Comparison of ENCODE assay signal across 2 cellular contexts in genomic region chr11:66694732-66695207, GRCh38.
TF ChIP-seq lines count a peak whose summit lies in the region.

No MANE protein-coding gene starts in this region.

TF ChIP-seq in HEK293, 187 proteins besides CTCF, POLR2A, EP300 and RAD21 (continued from another document):
- TF ChIP-seq, protein P1, sequence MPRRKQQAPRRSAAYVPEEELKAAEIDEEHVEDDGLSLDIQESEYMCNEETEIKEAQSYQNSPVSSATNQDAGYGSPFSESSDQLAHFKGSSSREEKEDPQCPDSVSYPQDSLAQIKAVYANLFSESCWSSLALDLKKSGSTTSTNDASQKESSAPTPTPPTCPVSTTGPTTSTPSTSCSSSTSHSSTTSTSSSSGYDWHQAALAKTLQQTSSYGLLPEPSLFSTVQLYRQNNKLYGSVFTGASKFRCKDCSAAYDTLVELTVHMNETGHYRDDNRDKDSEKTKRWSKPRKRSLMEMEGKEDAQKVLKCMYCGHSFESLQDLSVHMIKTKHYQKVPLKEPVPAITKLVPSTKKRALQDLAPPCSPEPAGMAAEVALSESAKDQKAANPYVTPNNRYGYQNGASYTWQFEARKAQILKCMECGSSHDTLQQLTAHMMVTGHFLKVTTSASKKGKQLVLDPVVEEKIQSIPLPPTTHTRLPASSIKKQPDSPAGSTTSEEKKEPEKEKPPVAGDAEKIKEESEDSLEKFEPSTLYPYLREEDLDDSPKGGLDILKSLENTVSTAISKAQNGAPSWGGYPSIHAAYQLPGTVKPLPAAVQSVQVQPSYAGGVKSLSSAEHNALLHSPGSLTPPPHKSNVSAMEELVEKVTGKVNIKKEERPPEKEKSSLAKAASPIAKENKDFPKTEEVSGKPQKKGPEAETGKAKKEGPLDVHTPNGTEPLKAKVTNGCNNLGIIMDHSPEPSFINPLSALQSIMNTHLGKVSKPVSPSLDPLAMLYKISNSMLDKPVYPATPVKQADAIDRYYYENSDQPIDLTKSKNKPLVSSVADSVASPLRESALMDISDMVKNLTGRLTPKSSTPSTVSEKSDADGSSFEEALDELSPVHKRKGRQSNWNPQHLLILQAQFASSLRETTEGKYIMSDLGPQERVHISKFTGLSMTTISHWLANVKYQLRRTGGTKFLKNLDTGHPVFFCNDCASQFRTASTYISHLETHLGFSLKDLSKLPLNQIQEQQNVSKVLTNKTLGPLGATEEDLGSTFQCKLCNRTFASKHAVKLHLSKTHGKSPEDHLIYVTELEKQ (tag by site-specific recombination; IDR thresholded peaks at IDR 0.05; ENCODE audit: borderline replicate concordance): no peak
- TF ChIP-seq SP7 (tag by site-specific recombination; IDR thresholded peaks at IDR 0.05) (peak; percentile 57; the same call in 1 of the 2 replicates), ZNF544 (tag by site-specific recombination; IDR thresholded peaks at IDR 0.05) (no peak)
TF ChIP-seq in HEK293: peak in this region for 17.

TF ChIP-seq in K562, 482 proteins besides CTCF, POLR2A, EP300 and RAD21 (continued from another document and continues in another):
- TF ChIP-seq ZNF655 (CRISPR knock-in tag; IDR thresholded peaks at IDR 0.05) (no peak), GABPB1 (CRISPR knock-in tag; IDR thresholded peaks at IDR 0.05) (peak; percentile 77), NR2C2 (CRISPR knock-in tag; IDR thresholded peaks at IDR 0.05) (no peak), NR2C2 (tag; IDR thresholded peaks at IDR 0.05) (no peak), CBX5 (IDR thresholded peaks at IDR 0.05; ENCODE audit: borderline replicate concordance, low read depth) (no peak), CREM (IDR thresholded peaks at IDR 0.05; ENCODE audit: low read depth) (peak; percentile 60), NONO (IDR thresholded peaks at IDR 0.05; ENCODE audit: low read depth in 2 of 2, low read length in 1 of 2) (no peak), KAT2B (IDR thresholded peaks at IDR 0.05; ENCODE audit: low read depth, low read length) (no peak), SIN3B (IDR thresholded peaks at IDR 0.05; ENCODE audit: low read depth) (no peak), ELF1 (tag; IDR thresholded peaks at IDR 0.05) (peak; percentile 42), ZNF253 (CRISPR knock-in tag; conservative IDR thresholded peaks at IDR 0.05) (no peak), SRSF1 (IDR thresholded peaks at IDR 0.05; ENCODE audit: low read depth, low read length) (no peak), HMG20A (CRISPR knock-in tag; conservative IDR thresholded peaks at IDR 0.05) (no peak), ZEB2 (IDR thresholded peaks at IDR 0.05) (peak; percentile 72), SMC3 (conservative IDR thresholded peaks at IDR 0.05; ENCODE audit: insufficient read depth, low read depth, low read length) (peak; percentile 99), CBX8 (IDR thresholded peaks at IDR 0.05; ENCODE audit: borderline replicate concordance, extremely low read depth, low read depth, low read length, poor library complexity, severe bottlenecking) (no peak), RNF2 (IDR thresholded peaks at IDR 0.05) (no peak), MYC (IDR thresholded peaks at IDR 0.05; ENCODE audit: low read depth, low read length) (peak; percentile 56; the same call in 1 of the 2 replicates), MYC (CRISPR knock-in tag; IDR thresholded peaks at IDR 0.05; ENCODE audit: borderline replicate concordance, low read depth) (no peak), XRCC4 (IDR thresholded peaks at IDR 0.05; ENCODE audit: extremely low read depth, insufficient read depth, insufficient read length) (no peak), TBP (optimal IDR thresholded peaks at IDR 0.05; ENCODE audit: low read depth, low read length) (peak; percentile 20), FOXK1 (CRISPR knock-in tag; IDR thresholded peaks at IDR 0.05; ENCODE audit: borderline replicate concordance) (no peak), RB1 (IDR thresholded peaks at IDR 0.05; ENCODE audit: low read depth) (peak; percentile 70; the same call in 1 of the 2 replicates), ZFP1 (CRISPR knock-in tag; IDR thresholded peaks at IDR 0.05) (no peak), ZNF764 (CRISPR knock-in tag; IDR thresholded peaks at IDR 0.05; ENCODE audit: low read depth) (no peak), ZNF324 (CRISPR knock-in tag; IDR thresholded peaks at IDR 0.05) (no peak), NCOA2 (IDR thresholded peaks at IDR 0.05; ENCODE audit: partially characterized antibody in 2 of 2) (no peak), ETV1 (tag; conservative IDR thresholded peaks at IDR 0.05; ENCODE audit: low read depth) (peak; percentile 95), HLTF (IDR thresholded peaks at IDR 0.05) (no peak), GABPA (tag; conservative IDR thresholded peaks at IDR 0.05; ENCODE audit: low read depth) (0 out of 2 replicates have a peak, but pooled peaks have one; percentile 17), L3MBTL2 (IDR thresholded peaks at IDR 0.05) (peak; percentile 51), CHD2 (IDR thresholded peaks at IDR 0.05; ENCODE audit: low read depth, low read length) (0 out of 2 replicates have a peak, but pooled peaks have one; percentile 35), ZKSCAN8 (CRISPR knock-in tag; IDR thresholded peaks at IDR 0.05) (no peak), HMGN3 (IDR thresholded peaks at IDR 0.05; ENCODE audit: borderline replicate concordance, extremely low read depth, insufficient read length, low read depth, low read length) (no peak), NR2C1 (IDR thresholded peaks at IDR 0.05) (no peak), NR2C1 (tag; IDR thresholded peaks at IDR 0.05) (peak; percentile 30; the same call in 1 of the 2 replicates), FIP1L1 (IDR thresholded peaks at IDR 0.05; ENCODE audit: low read depth, low read length, poor library complexity, severe bottlenecking) (no peak), MEIS2 (IDR thresholded peaks at IDR 0.05; ENCODE audit: partially characterized antibody) (peak; percentile 42), CAMTA2 (CRISPR knock-in tag; conservative IDR thresholded peaks at IDR 0.05) (no peak), ZNF780A (CRISPR knock-in tag; IDR thresholded peaks at IDR 0.05) (no peak), TEAD2 (tag; IDR thresholded peaks at IDR 0.05) (0 out of 2 replicates have a peak, but pooled peaks have one; percentile 37), NFIC (IDR thresholded peaks at IDR 0.05) (peak; percentile 51; the same call in 1 of the 2 replicates), SMARCA5 (IDR thresholded peaks at IDR 0.05) (no peak), HDAC2 (IDR thresholded peaks at IDR 0.05) (peak; percentile 48; the same call in 1 of the 2 replicates)
- TF ChIP-seq, protein P2, sequence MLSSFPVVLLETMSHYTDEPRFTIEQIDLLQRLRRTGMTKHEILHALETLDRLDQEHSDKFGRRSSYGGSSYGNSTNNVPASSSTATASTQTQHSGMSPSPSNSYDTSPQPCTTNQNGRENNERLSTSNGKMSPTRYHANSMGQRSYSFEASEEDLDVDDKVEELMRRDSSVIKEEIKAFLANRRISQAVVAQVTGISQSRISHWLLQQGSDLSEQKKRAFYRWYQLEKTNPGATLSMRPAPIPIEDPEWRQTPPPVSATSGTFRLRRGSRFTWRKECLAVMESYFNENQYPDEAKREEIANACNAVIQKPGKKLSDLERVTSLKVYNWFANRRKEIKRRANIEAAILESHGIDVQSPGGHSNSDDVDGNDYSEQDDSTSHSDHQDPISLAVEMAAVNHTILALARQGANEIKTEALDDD (IDR thresholded peaks at IDR 0.05): no peak
- TF ChIP-seq, protein P3, sequence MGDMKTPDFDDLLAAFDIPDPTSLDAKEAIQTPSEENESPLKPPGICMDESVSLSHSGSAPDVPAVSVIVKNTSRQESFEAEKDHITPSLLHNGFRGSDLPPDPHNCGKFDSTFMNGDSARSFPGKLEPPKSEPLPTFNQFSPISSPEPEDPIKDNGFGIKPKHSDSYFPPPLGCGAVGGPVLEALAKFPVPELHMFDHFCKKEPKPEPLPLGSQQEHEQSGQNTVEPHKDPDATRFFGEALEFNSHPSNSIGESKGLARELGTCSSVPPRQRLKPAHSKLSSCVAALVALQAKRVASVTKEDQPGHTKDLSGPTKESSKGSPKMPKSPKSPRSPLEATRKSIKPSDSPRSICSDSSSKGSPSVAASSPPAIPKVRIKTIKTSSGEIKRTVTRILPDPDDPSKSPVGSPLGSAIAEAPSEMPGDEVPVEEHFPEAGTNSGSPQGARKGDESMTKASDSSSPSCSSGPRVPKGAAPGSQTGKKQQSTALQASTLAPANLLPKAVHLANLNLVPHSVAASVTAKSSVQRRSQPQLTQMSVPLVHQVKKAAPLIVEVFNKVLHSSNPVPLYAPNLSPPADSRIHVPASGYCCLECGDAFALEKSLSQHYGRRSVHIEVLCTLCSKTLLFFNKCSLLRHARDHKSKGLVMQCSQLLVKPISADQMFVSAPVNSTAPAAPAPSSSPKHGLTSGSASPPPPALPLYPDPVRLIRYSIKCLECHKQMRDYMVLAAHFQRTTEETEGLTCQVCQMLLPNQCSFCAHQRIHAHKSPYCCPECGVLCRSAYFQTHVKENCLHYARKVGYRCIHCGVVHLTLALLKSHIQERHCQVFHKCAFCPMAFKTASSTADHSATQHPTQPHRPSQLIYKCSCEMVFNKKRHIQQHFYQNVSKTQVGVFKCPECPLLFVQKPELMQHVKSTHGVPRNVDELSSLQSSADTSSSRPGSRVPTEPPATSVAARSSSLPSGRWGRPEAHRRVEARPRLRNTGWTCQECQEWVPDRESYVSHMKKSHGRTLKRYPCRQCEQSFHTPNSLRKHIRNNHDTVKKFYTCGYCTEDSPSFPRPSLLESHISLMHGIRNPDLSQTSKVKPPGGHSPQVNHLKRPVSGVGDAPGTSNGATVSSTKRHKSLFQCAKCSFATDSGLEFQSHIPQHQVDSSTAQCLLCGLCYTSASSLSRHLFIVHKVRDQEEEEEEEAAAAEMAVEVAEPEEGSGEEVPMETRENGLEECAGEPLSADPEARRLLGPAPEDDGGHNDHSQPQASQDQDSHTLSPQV (IDR thresholded peaks at IDR 0.05): peak; percentile 72
- TF ChIP-seq, protein P4, sequence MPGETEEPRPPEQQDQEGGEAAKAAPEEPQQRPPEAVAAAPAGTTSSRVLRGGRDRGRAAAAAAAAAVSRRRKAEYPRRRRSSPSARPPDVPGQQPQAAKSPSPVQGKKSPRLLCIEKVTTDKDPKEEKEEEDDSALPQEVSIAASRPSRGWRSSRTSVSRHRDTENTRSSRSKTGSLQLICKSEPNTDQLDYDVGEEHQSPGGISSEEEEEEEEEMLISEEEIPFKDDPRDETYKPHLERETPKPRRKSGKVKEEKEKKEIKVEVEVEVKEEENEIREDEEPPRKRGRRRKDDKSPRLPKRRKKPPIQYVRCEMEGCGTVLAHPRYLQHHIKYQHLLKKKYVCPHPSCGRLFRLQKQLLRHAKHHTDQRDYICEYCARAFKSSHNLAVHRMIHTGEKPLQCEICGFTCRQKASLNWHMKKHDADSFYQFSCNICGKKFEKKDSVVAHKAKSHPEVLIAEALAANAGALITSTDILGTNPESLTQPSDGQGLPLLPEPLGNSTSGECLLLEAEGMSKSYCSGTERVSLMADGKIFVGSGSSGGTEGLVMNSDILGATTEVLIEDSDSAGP (CRISPR knock-in tag; IDR thresholded peaks at IDR 0.05): peak; percentile 45; the same call in 1 of the 2 replicates
- TF ChIP-seq, protein P5, sequence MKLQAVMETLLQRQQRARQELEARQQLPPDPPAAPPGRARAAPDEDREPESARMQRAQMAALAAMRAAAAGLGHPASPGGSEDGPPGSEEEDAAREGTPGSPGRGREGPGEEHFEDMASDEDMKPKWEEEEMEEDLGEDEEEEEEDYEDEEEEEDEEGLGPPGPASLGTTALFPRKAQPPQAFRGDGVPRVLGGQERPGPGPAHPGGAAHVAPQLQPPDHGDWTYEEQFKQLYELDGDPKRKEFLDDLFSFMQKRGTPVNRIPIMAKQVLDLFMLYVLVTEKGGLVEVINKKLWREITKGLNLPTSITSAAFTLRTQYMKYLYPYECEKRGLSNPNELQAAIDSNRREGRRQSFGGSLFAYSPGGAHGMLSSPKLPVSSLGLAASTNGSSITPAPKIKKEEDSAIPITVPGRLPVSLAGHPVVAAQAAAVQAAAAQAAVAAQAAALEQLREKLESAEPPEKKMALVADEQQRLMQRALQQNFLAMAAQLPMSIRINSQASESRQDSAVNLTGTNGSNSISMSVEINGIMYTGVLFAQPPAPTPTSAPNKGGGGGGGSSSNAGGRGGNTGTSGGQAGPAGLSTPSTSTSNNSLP (IDR thresholded peaks at IDR 0.05; ENCODE audit: borderline replicate concordance, low read depth, low read length): 0 out of 2 replicates have a peak, but pooled peaks have one; percentile 20
- TF ChIP-seq, protein P6, sequence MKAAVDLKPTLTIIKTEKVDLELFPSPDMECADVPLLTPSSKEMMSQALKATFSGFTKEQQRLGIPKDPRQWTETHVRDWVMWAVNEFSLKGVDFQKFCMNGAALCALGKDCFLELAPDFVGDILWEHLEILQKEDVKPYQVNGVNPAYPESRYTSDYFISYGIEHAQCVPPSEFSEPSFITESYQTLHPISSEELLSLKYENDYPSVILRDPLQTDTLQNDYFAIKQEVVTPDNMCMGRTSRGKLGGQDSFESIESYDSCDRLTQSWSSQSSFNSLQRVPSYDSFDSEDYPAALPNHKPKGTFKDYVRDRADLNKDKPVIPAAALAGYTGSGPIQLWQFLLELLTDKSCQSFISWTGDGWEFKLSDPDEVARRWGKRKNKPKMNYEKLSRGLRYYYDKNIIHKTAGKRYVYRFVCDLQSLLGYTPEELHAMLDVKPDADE (conservative IDR thresholded peaks at IDR 0.05; ENCODE audit: control insufficient read depth, low read depth, low read length): no peak
- TF ChIP-seq, protein P7, sequence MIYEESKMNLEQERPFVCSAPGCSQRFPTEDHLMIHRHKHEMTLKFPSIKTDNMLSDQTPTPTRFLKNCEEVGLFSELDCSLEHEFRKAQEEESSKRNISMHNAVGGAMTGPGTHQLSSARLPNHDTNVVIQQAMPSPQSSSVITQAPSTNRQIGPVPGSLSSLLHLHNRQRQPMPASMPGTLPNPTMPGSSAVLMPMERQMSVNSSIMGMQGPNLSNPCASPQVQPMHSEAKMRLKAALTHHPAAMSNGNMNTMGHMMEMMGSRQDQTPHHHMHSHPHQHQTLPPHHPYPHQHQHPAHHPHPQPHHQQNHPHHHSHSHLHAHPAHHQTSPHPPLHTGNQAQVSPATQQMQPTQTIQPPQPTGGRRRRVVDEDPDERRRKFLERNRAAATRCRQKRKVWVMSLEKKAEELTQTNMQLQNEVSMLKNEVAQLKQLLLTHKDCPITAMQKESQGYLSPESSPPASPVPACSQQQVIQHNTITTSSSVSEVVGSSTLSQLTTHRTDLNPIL (CRISPR knock-in tag; IDR thresholded peaks at IDR 0.05): no peak
